20 cellular contexts compared by ENCODE assay signal in genomic region chr3:187401861-187402260, GRCh38. TPM values are rescaled to one million over a fixed set of nuclear protein-coding genes. Genes with fewer than 3 reads are reported as not detected.
DNase-seq lines count a peak whose midpoint lies in the region; ATAC-seq, FAIRE-seq and TF ChIP-seq lines count a peak whose summit lies in the region.
"Had no signal": no experiment of that assay in that cellular context is flagged by ENCODE, and none has a peak within 500 bp of the region (broad histone marks: within the 10 kb centered on the region; RNA-seq: fewer than 3 reads in every experiment).

No MANE protein-coding gene starts in this region.

- no peaks in the 10 kb centered on the region for H3F3A ChIP-seq in smooth muscle cell (ENCODE audit: low read depth)

- no peaks in the 10 kb centered on the region for H4K20me1 ChIP-seq in smooth muscle cell (ENCODE audit: low read depth)

- H3K9me3 ChIP-seq in Panc1 (ENCODE audit: control insufficient read depth, insufficient read depth, low read depth, low read length): no peaks in the 10 kb centered on the region; the same call in 1 of the 2 replicates
- no peaks in the 10 kb centered on the region for H3K9me3 ChIP-seq in smooth muscle cell (replicated peaks; ENCODE audit: low read depth)
- no peaks in the 10 kb centered on the region for H3K9me3 ChIP-seq in prostate gland
- H3K9me3 ChIP-seq: SK-N-SH had no signal

- H3K27ac ChIP-seq in Panc1 (ENCODE audit: low read length) (peak overlapping the region; percentile 51), smooth muscle cell (ENCODE audit: low read depth) (no peak overlapping the region), prostate gland (no peak overlapping the region)

- no TSS peak for BruUV-seq in Panc1 (replicated peaks; lab: Mats Ljungman, UMichigan)

- H3K4me2 ChIP-seq in smooth muscle cell: no peak overlapping the region
- H3K4me2 ChIP-seq: SK-N-SH had no signal

- 79% methylated on average over 4 of the region's 4 CpGs for WGBS in smooth muscle cell (ENCODE audit: low lambda C conversion rate)
- WGBS in prostate gland: 51% methylated on average over 4 of the region's 4 CpGs

- peak; percentile 5 for DNase-seq in NCI-H446 treated with DMSO at 0.1 percent for 48 hours (lab: John Stamatoyannopoulos, UW)
- no peak for DNase-seq in NCI-H446 (lab: John Stamatoyannopoulos, UW)
- DNase-seq in HT-29 (ENCODE audit: low spot score): peak; percentile 10
- DNase-seq in Panc1 (ENCODE audit: low read depth, low spot score): peak; percentile 7
- DNase-seq in smooth muscle cell (lab: John Stamatoyannopoulos, UW; ENCODE audit: unreplicated experiment): no peak
- DNase-seq in prostate gland (ENCODE audit: low spot score): no peak
- DNase-seq: Calu3; CD4-positive, alpha-beta T cell; DMS79 treated with DMSO at 0.1 percent for 48 hours; H9; KG1; NCI-H146; NCI-H748 treated with DMSO at 0.1 percent for 48 hours; OCI-M1; RPMI8226; SHP77 treated with DMSO at 0.1 percent for 48 hours; SK-N-SH had no signal

- in situ Hi-C loops in Panc1 (cut with HindIII; ENCODE audit: low pct_unique_long_range_greater_than_20kb, low sequenced_read_pairs): no loop called here

- ATAC-seq in Panc1: no peak
- no peak for ATAC-seq in GM19455 (IDR thresholded peaks at IDR 0.05; ENCODE audit: unreplicated experiment)

- no peak overlapping the region for H3K4me3 ChIP-seq in Panc1 (ENCODE audit: low read depth in 2 of 2, low read length in 2 of 2)
- no peak overlapping the region for H3K4me3 ChIP-seq in smooth muscle cell
- H3K4me3 ChIP-seq in prostate gland: no peak overlapping the region

- intact Hi-C loops in Panc1 (cut with micrococcal nuclease; ENCODE audit: unreplicated experiment) (no loop called here), prostate gland (cut with DNase I) (no loop called here)

- no peaks in the 10 kb centered on the region for H3K36me3 ChIP-seq in Panc1 (ENCODE audit: control insufficient read depth, insufficient read depth, low read length)
- no peaks in the 10 kb centered on the region for H3K36me3 ChIP-seq in smooth muscle cell (ENCODE audit: low read depth)
- no peaks in the 10 kb centered on the region for H3K36me3 ChIP-seq in prostate gland

- H2AFZ ChIP-seq in smooth muscle cell (ENCODE audit: low read depth): no peak overlapping the region

- TF ChIP-seq POLR2A in prostate gland (IDR thresholded peaks at IDR 0.05): no peak

- TF ChIP-seq CTCF in Panc1 (IDR thresholded peaks at IDR 0.05): no peak
- TF ChIP-seq CTCF in smooth muscle cell (IDR thresholded peaks at IDR 0.05; ENCODE audit: borderline replicate concordance, insufficient read depth, poor library complexity, severe bottlenecking): no peak
- TF ChIP-seq CTCF in prostate gland (IDR thresholded peaks at IDR 0.05): no peak

- POLR2A ChIA-PET in Panc1 (lab: Charles Lee): no interaction called here

- H3K4me1 ChIP-seq in Panc1 (ENCODE audit: control insufficient read depth, insufficient read depth, low read length) (peaks cover 24% of the 10 kb centered on the region), smooth muscle cell (ENCODE audit: low read depth) (no peaks in the 10 kb centered on the region), prostate gland (replicated peaks) (no peaks in the 10 kb centered on the region)

- H3K9ac ChIP-seq in smooth muscle cell (ENCODE audit: low read depth): no peak overlapping the region
- H3K9ac ChIP-seq: SK-N-SH had no signal

- H3K27me3 ChIP-seq in Panc1 (ENCODE audit: control insufficient read depth, insufficient read depth, low read length): no peaks in the 10 kb centered on the region
- H3K27me3 ChIP-seq in smooth muscle cell (ENCODE audit: low read depth): no peaks in the 10 kb centered on the region
- no peaks in the 10 kb centered on the region for H3K27me3 ChIP-seq in prostate gland (replicated peaks; ENCODE audit: insufficient read depth)

- FAIRE-seq in islet of Langerhans (lab: Jason Lieb, UNC): peak; percentile 33

- H3K79me2 ChIP-seq in smooth muscle cell (ENCODE audit: low read depth): no peaks in the 10 kb centered on the region

- CTCF ChIA-PET in Panc1 (lab: Charles Lee): no interaction called here

RNA-seq across cellular contexts. Expression of gene RTP4, which starts 33.7 kb away (rescaled TPM):
- 0.05 and 0.23 TPM in 2 replicates for total RNA-seq in HT-29 (2014; rRNA removed; shearing (Covaris generic))
- total RNA-seq in Panc1 (2021; ENCODE audit: unreplicated experiment) (2.5 TPM), smooth muscle cell (not detected in 2 replicates), prostate gland (1 to 10 TPM; 2.7 to 5.1 TPM)
- 0.65 TPM for polyA plus RNA-seq in Panc1 (2012; ENCODE audit: insufficient read length)
- polyA plus RNA-seq in smooth muscle cell: 0.53 TPM in 1 of 2 replicates, not detected in the other
- total RNA-seq: H9, NCI-H460 had no signal

Comparison
In these comparisons a context has a peak if more than half of its experiments do, and no peak if none do; other contexts are left out.
1. DNase-seq: peak in NCI-H446 treated with DMSO at 0.1 percent for 48 hours (single experiment), HT-29 (single experiment) and Panc1 (single experiment); none in NCI-H446 (0 of 2), smooth muscle cell (single experiment) and prostate gland (single experiment).